In genomic region chr4:173370477-173371291, GRCh38 we compare ENCODE assay signal across 8 cellular contexts. TPM values are rescaled to one million over a fixed set of nuclear protein-coding genes. Genes with fewer than 3 reads are reported as not detected.
DNase-seq lines count a peak whose midpoint lies in the region; ATAC-seq and TF ChIP-seq lines count a peak whose summit lies in the region.

Gene SAP30, plus strand, starts transcription at chr4:173370954. Its CDS starts 229 bp downstream, at chr4:173371183.

- H3K27ac ChIP-seq in WERI-Rb-1: peak within 1 kb of the TSS; percentile 92
- peak within 1 kb of the TSS; percentile 97 for H3K27ac ChIP-seq in mammary epithelial cell (ENCODE audit: insufficient read depth, low read depth, low read length)
- no peak within 1 kb of the TSS for H3K27ac ChIP-seq in iPS-20b (ENCODE audit: low read length)
- peak within 1 kb of the TSS; percentile 74 to 94 (median 91) for H3K27ac ChIP-seq in skin epidermis

- H3K9me3 ChIP-seq in WERI-Rb-1 (ENCODE audit: severe bottlenecking) (no peaks in the 10 kb centered on the region), mammary epithelial cell (replicated peaks; ENCODE audit: insufficient read depth, low read length) (no peaks in the 10 kb centered on the region), iPS-20b (ENCODE audit: insufficient read depth, low read depth, low read length) (no peaks in the 10 kb centered on the region)

- peak within 1 kb of the TSS; percentile 99 for H3K9ac ChIP-seq in mammary epithelial cell (ENCODE audit: insufficient read depth, low read length)
- peak within 1 kb of the TSS; percentile 84; the same call in 1 of the 2 replicates for H3K9ac ChIP-seq in iPS-20b (ENCODE audit: low read depth, low read length)

- in situ Hi-C loops in ACHN (cut with HindIII; ENCODE audit: low pct_ligation_motif_present, low pct_unique_long_range_greater_than_20kb, low sequenced_read_pairs): no loop called here
- in situ Hi-C loops in mammary epithelial cell (cut with MboI; ENCODE audit: low sequenced_read_pairs in 2 of 2): no loop called here

- dilution Hi-C loops in mammary epithelial cell (cut with HindIII; ENCODE audit: low sequenced_read_pairs): no loop called here

- peak within 1 kb of the TSS; percentile 80 for H3K4me2 ChIP-seq in mammary epithelial cell (ENCODE audit: insufficient read depth, low read depth, low read length)

- H3K36me3 ChIP-seq in WERI-Rb-1 (peaks cover 24% of the 10 kb centered on the region), mammary epithelial cell (ENCODE audit: insufficient read depth, low read length) (peaks cover 6% of the 10 kb centered on the region), iPS-20b (ENCODE audit: insufficient read depth, low read depth, low read length) (peaks cover 9% of the 10 kb centered on the region)

- H3K4me1 ChIP-seq in mammary epithelial cell (ENCODE audit: insufficient read depth, low read length) (peaks cover 16% of the 10 kb centered on the region), iPS-20b (ENCODE audit: insufficient read depth, low read length) (peaks cover 3% of the 10 kb centered on the region; the same call in 1 of the 2 replicates)

- H2AFZ ChIP-seq in mammary epithelial cell (ENCODE audit: low read depth, low read length): peak within 1 kb of the TSS; percentile 99

- no peaks in the 10 kb centered on the region for H4K20me1 ChIP-seq in mammary epithelial cell (ENCODE audit: insufficient read depth, low read length)

- WGBS in mammary epithelial cell (ENCODE audit: low coverage, missing lambda C conversion rate): 0% methylated on average over 11 of the region's 72 CpGs

- peaks cover 35% of the 10 kb centered on the region for H3K79me2 ChIP-seq in mammary epithelial cell (ENCODE audit: insufficient read depth, low read length)

- H3K4me3 ChIP-seq in WERI-Rb-1 (ENCODE audit: low read depth, low read length) (peak within 1 kb of the TSS; percentile 90), mammary epithelial cell (replicated peaks in 1 of 3; ENCODE audit: insufficient read depth in 1 of 3, low read depth in 2 of 3, low read length in 3 of 3) (peak within 1 kb of the TSS; percentile 85 to 100 (median 99)), iPS-20b (ENCODE audit: low read length) (peak within 1 kb of the TSS; percentile 91), skin epidermis (peak within 1 kb of the TSS; percentile 62 to 91 (median 75))

- H3K27me3 ChIP-seq in WERI-Rb-1 (ENCODE audit: insufficient read depth, low read depth, severe bottlenecking) (no peaks in the 10 kb centered on the region), mammary epithelial cell (ENCODE audit: insufficient read depth, low read length) (no peaks in the 10 kb centered on the region), iPS-20b (ENCODE audit: insufficient read depth, low read length) (peaks cover 11% of the 10 kb centered on the region; the same call in 1 of the 2 replicates)

- intact Hi-C loops in mammary epithelial cell (cut with micrococcal nuclease): loop anchor here (1.0 kb wide), 2 partner anchors 45 to 51 kb away; no protein-coding TSS in a partner anchor

- CTCF ChIA-PET in mammary epithelial cell (lab: Charles Lee; ENCODE audit: low non-redundant PET): interaction anchor here (0.6 to 0.7 kb wide), 4 partner anchors 9 to 415 kb away, joined by 4 to 26 read pairs (median 10); no protein-coding TSS in a partner anchor

- BruUV-seq in mammary epithelial cell (replicated peaks; lab: Mats Ljungman, UMichigan): no TSS peak

- ATAC-seq in GM18873 (IDR thresholded peaks at IDR 0.05; ENCODE audit: low FRiP score, unreplicated experiment) (peak; percentile 64), HG03139 (IDR thresholded peaks at IDR 0.05; ENCODE audit: unreplicated experiment) (peak; percentile 60)

- DNase-seq in ACHN: peak; percentile 95
- peak; percentile 95 for DNase-seq in NCI-H2227 (lab: John Stamatoyannopoulos, UW; ENCODE audit: unreplicated experiment)
- peak; percentile 99 for DNase-seq in WERI-Rb-1
- DNase-seq in mammary epithelial cell: peak; percentile 97

- no peak for TF ChIP-seq CTCF in WERI-Rb-1 (IDR thresholded peaks at IDR 0.05; ENCODE audit: low read depth, low read length)
- no peak for TF ChIP-seq CTCF in mammary epithelial cell (conservative IDR thresholded peaks at IDR 0.05 in 1 of 2, IDR thresholded peaks at IDR 0.05 in 1 of 2; ENCODE audit: extremely low read depth in 1 of 2, insufficient read depth in 1 of 2, low read depth in 1 of 2, low read length in 2 of 2)

RNA-seq across cellular contexts. Expression of gene SAP30, which starts in this region (rescaled TPM):
- total RNA-seq in mammary epithelial cell: 10 to 100 TPM in 1 of 2 donors, 1 to 10 TPM in 1; 7.0 to 13.3 TPM
- 9.2 TPM for polyA plus RNA-seq in mammary epithelial cell
- polyA minus RNA-seq in mammary epithelial cell: 2.3 TPM
